ENCODE assay signal across 9 cellular contexts in the genomic region with DNA sequence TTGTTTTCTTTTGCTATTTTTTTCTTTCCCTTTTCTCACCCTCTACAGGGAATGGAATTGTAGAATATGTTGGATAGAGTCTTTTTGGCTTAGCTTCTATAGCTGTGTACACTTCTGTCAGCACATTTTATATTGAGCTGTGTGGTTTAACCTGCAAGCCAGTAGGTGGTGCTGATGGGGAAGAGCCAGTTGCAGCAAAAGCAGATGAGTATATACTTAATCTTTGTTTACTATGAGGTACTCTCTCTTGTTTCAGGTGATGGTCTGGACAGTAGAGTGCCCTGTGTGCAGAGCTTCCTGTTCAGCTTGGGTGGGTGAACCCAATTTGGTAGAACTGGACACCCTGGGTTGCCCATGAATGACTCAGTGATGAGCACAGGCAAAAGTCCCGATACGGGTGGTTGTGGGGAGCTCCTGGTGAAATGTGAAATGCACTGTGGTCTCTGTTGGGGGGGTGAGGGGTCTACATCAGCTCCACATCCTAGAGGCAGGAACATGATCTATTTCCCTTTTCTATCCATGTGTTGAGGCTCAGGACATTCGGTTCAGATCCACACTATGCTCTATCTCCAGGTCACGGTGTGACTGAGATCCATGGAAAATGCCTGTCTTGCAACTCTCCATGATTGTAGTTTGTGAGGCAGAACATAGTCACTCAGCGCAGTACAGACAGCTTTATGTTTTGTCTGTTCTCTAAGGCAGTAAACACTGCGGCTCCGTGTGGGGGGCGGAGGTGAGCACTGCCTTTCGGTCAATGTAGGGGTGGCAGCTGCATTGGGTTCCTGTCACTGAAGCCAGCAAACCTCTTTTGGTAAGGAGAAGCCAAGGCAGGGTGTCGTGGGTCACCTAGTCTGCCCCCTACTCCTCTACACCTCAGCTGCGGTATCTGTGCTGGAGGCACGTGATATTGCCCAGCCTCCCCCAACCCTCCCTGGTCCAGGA.
A peak's percentile ranks its signal among the peaks of the same experiment; 100 is the strongest.
DNase-seq lines count a peak whose midpoint lies in the region; ATAC-seq and TF ChIP-seq lines count a peak whose summit lies in the region.
"Had no signal": no experiment of that assay in that cellular context is flagged by ENCODE, and none has a peak within 500 bp of the region (broad histone marks: within the 10 kb centered on the region; RNA-seq: fewer than 3 reads in every experiment).

No MANE protein-coding gene starts in this region.

- no peak overlapping the region for H3K4me3 Mint-ChIP-seq in Calu3 (ENCODE audit: low read depth, unreplicated experiment)
- no peak overlapping the region for H3K4me3 Mint-ChIP-seq in activated T-helper 17 cell treated with anti-CD3 and anti-CD28 coated beads, Interleukin-2, amount 50 U/mL, for 72 hours

- TF ChIP-seq CTCF in Calu3 (IDR thresholded peaks at IDR 0.05; ENCODE audit: unreplicated experiment) (peak; percentile 23), VCaP (conservative IDR thresholded peaks at IDR 0.05) (peak; percentile 81)

- BruUV-seq in Calu3 (replicated peaks; lab: Mats Ljungman, UMichigan) = no TSS peak

- H3K4me1 Mint-ChIP-seq in Calu3 (ENCODE audit: low read depth, unreplicated experiment) = no peaks in the 10 kb centered on the region
- H3K4me1 Mint-ChIP-seq in activated T-helper 17 cell treated with anti-CD3 and anti-CD28 coated beads, Interleukin-2, amount 50 U/mL, for 72 hours = no peaks in the 10 kb centered on the region

- H3K27ac ChIP-seq in VCaP = no peak overlapping the region

- H3K36me3 Mint-ChIP-seq in Calu3 (ENCODE audit: insufficient read depth, unreplicated experiment) = no peaks in the 10 kb centered on the region
- no peaks in the 10 kb centered on the region for H3K36me3 Mint-ChIP-seq in activated T-helper 17 cell treated with anti-CD3 and anti-CD28 coated beads, Interleukin-2, amount 50 U/mL, for 72 hours (ENCODE audit: low read depth)

- no peaks in the 10 kb centered on the region for H3K27me3 Mint-ChIP-seq in Calu3 (ENCODE audit: unreplicated experiment)
- no peaks in the 10 kb centered on the region for H3K27me3 Mint-ChIP-seq in activated T-helper 17 cell treated with anti-CD3 and anti-CD28 coated beads, Interleukin-2, amount 50 U/mL, for 72 hours

- intact Hi-C loops in Calu3 (cut with micrococcal nuclease; ENCODE audit: unreplicated experiment) = loop anchor here (1.0 to 2.0 kb wide), 2 partner anchors 1053 to 1133 kb away; no protein-coding TSS in a partner anchor

- peaks cover 10% of the 10 kb centered on the region for H3K9me3 Mint-ChIP-seq in Calu3 (ENCODE audit: low read depth, unreplicated experiment)
- H3K9me3 Mint-ChIP-seq in activated T-helper 17 cell treated with anti-CD3 and anti-CD28 coated beads, Interleukin-2, amount 50 U/mL, for 72 hours = peaks cover 19% of the 10 kb centered on the region

- no peak overlapping the region for H3K27ac Mint-ChIP-seq in Calu3 (ENCODE audit: unreplicated experiment)
- H3K27ac Mint-ChIP-seq in activated T-helper 17 cell treated with anti-CD3 and anti-CD28 coated beads, Interleukin-2, amount 50 U/mL, for 72 hours = no peak overlapping the region
- H3K27ac Mint-ChIP-seq: activated naive CD4-positive, alpha-beta T cell treated with anti-CD3 and anti-CD28 coated beads, Interleukin-2, amount 50 U/mL, for 72 hours had no signal

- no peak for ATAC-seq in activated T-helper 17 cell treated with anti-CD3 and anti-CD28 coated beads, Interleukin-2, amount 50 U/mL, for 72 hours (replicated peaks)
- no peak for ATAC-seq in HG02938 (IDR thresholded peaks at IDR 0.05; ENCODE audit: unreplicated experiment)
- ATAC-seq: activated naive CD4-positive, alpha-beta T cell treated with anti-CD3 and anti-CD28 coated beads, Interleukin-2, amount 50 U/mL, for 72 hours had no signal

- DNase-seq in Calu3 (peak; percentile 36), HK-2 (ENCODE audit: unreplicated experiment) (peak; percentile 1), kidney glomerular epithelial cell (lab: John Stamatoyannopoulos, UW) (peak; percentile 35)
- DNase-seq in activated T-cell treated with anti-CD3 and anti-CD28 coated beads, Interleukin-2, amount 50 U/mL, for 48 hours = no peak
- no peak for DNase-seq in activated CD8-positive, alpha-beta memory T cell treated with anti-CD3 and anti-CD28 coated beads, Interleukin-2, amount 50 U/mL, for 4 hours

- CTCF ChIA-PET in Calu3 (lab: Charles Lee) = no interaction called here

Comparison
In these comparisons a context has a peak if more than half of its experiments do, and no peak if none do; other contexts are left out.
1. DNase-seq: peak in Calu3 (single experiment), HK-2 (single experiment) and kidney glomerular epithelial cell (single experiment); none in activated T-cell treated with anti-CD3 and anti-CD28 coated beads, Interleukin-2, amount 50 U/mL, for 48 hours (0 of 2) and activated CD8-positive, alpha-beta memory T cell treated with anti-CD3 and anti-CD28 coated beads, Interleukin-2, amount 50 U/mL, for 4 hours (single experiment).